In genomic region chr2:240567872-240568677, GRCh38 we compare ENCODE assay signal across 8 cellular contexts. TPM values are rescaled to one million over a fixed set of nuclear protein-coding genes. Genes with fewer than 3 reads are reported as not detected.
DNase-seq lines count a peak whose midpoint lies in the region; ATAC-seq and TF ChIP-seq lines count a peak whose summit lies in the region.

Gene RNPEPL1 (plus strand): TSS chr2:240568484. CDS start chr2:240568587, 103 bp downstream.

- H3K79me1 ChIP-seq in trophoblast cell (ENCODE audit: low read length), result peaks cover 13% of the 10 kb centered on the region

- peak within 1 kb of the TSS; percentile 81 for H4K8ac ChIP-seq in trophoblast cell (ENCODE audit: low read depth, low read length)

- no peak within 1 kb of the TSS for H3K23ac ChIP-seq in trophoblast cell (ENCODE audit: low read length)

- peak within 1 kb of the TSS; percentile 92 for H3K18ac ChIP-seq in trophoblast cell (ENCODE audit: low read length)

- 0 to 1% (median 1%) methylated on average over 6 to 106 of the region's 106 CpGs for WGBS in heart left ventricle, 4 donors
- WGBS in trophoblast cell (ENCODE audit: extremely low coverage, insufficient coverage, insufficient read length), result no CpG with 5 or more reads among the region's 106 CpGs

- H2BK12ac ChIP-seq in trophoblast cell (ENCODE audit: low read length), result no peak within 1 kb of the TSS

- peak within 1 kb of the TSS; percentile 82 for H3K14ac ChIP-seq in trophoblast cell (ENCODE audit: low read length)

- H3K4me1 ChIP-seq in adipocyte (ENCODE audit: control insufficient read depth, insufficient read depth, low read length) (peaks cover 32% of the 10 kb centered on the region), heart left ventricle (peaks cover 12 to 66% (median 44%) of the 10 kb centered on the region in 12 donors), trophoblast cell (ENCODE audit: control insufficient read depth in 1 of 2, insufficient read depth in 2 of 2, low read length in 2 of 2) (peaks cover 28 to 39% of the 10 kb centered on the region in 2 experiments)

- peak within 1 kb of the TSS; percentile 70 for H3K4ac ChIP-seq in trophoblast cell (ENCODE audit: low read depth, low read length)

- H3K27me3 ChIP-seq in adipocyte (replicated peaks; ENCODE audit: control insufficient read depth, insufficient read depth, low read length) (no peaks in the 10 kb centered on the region), heart left ventricle (no peaks in the 10 kb centered on the region), trophoblast cell (ENCODE audit: insufficient read depth, low read length) (no peaks in the 10 kb centered on the region)

- 0 out of 2 replicates have a peak, but pooled peaks have one; percentile 8 for TF ChIP-seq POLR2A in Raji (IDR thresholded peaks at IDR 0.05; ENCODE audit: insufficient read depth, low read depth, low read length)
- TF ChIP-seq POLR2A in heart left ventricle (IDR thresholded peaks at IDR 0.05), result peak in 1 of 2 donors; percentile 11

- H3K79me2 ChIP-seq in trophoblast cell (ENCODE audit: control insufficient read depth, insufficient read depth, low read length, poor library complexity), result no peaks in the 10 kb centered on the region

- H4K12ac ChIP-seq in trophoblast cell (ENCODE audit: low read depth, low read length), result peak within 1 kb of the TSS; percentile 48

- H3K9ac ChIP-seq in adipocyte (ENCODE audit: low read length) (peak within 1 kb of the TSS; percentile 89), trophoblast cell (ENCODE audit: low read length) (peak within 1 kb of the TSS; percentile 66)

- H2BK5ac ChIP-seq in trophoblast cell (ENCODE audit: low read depth, low read length, poor library complexity), result no peak within 1 kb of the TSS

- TF ChIP-seq CTCF in heart left ventricle (IDR thresholded peaks at IDR 0.05), result peak in 3 of 12 donors; percentile 6 to 26 (median 21)

- H3K36me3 ChIP-seq in adipocyte (ENCODE audit: control insufficient read depth, insufficient read depth, low read length, severe bottlenecking), result no peaks in the 10 kb centered on the region
- H3K36me3 ChIP-seq in heart left ventricle, result peaks cover 0 to 15% (median 3%) of the 10 kb centered on the region in 9 donors
- peaks cover 5% of the 10 kb centered on the region in 2 experiments for H3K36me3 ChIP-seq in trophoblast cell (ENCODE audit: control insufficient read depth in 1 of 2, insufficient read depth in 2 of 2, low read length in 2 of 2)

- intact Hi-C loops in heart left ventricle (cut with DNase I), result loop anchor here in 2 of 10 donors (2.0 to 10.0 kb wide), 5 partner anchors 17 to 543 kb away; partner anchors contain the start of genes NDUFA10 (in 1 of the 2) and SNED1 (in 1 of the 2)

- H3K27ac ChIP-seq in heart left ventricle (peak within 1 kb of the TSS; percentile 90 to 97 (median 96)), trophoblast cell (ENCODE audit: low read depth, low read length) (peak within 1 kb of the TSS; percentile 51)

- ATAC-seq in GM18498 (IDR thresholded peaks at IDR 0.05; ENCODE audit: unreplicated experiment) (peak; percentile 37), HG03354 (IDR thresholded peaks at IDR 0.05; ENCODE audit: poor library complexity, severe bottlenecking, unreplicated experiment) (peak; percentile 43), heart left ventricle (peak in 2 of 4 donors; percentile 7 to 26)

- peak within 1 kb of the TSS; percentile 93 for H3K4me2 ChIP-seq in trophoblast cell (ENCODE audit: low read length)

- no peaks in the 10 kb centered on the region for H3K9me3 ChIP-seq in adipocyte (ENCODE audit: control insufficient read depth, low read length)
- H3K9me3 ChIP-seq in heart left ventricle, result no peaks in the 10 kb centered on the region
- no peaks in the 10 kb centered on the region for H3K9me3 ChIP-seq in trophoblast cell (ENCODE audit: insufficient read depth, low read depth, low read length)

- H3K4me3 ChIP-seq in adipocyte (ENCODE audit: low read length), result peak within 1 kb of the TSS; percentile 87
- H3K4me3 ChIP-seq in heart left ventricle, result peak within 1 kb of the TSS; percentile 65 to 93 (median 83)
- H3K4me3 ChIP-seq in trophoblast cell (ENCODE audit: low read depth, low read length), result peak within 1 kb of the TSS; percentile 79

- DNase-seq in A172 (ENCODE audit: low spot score), result no peak
- peak; percentile 85 for DNase-seq in adipocyte (ENCODE audit: low read depth)
- peak in 4 of 5 donors; percentile 44 to 78 (median 50) for DNase-seq in heart left ventricle
- DNase-seq in trophoblast cell, result peak; percentile 48 to 65
- no peak for DNase-seq in NCI-H187 treated with DMSO at 0.1 percent for 48 hours (lab: John Stamatoyannopoulos, UW)

- peak within 1 kb of the TSS; percentile 57 for H2AK5ac ChIP-seq in trophoblast cell (ENCODE audit: low read length)

- H2BK120ac ChIP-seq in trophoblast cell (ENCODE audit: insufficient read depth, low read length, poor library complexity), result peak within 1 kb of the TSS; percentile 46

- peak within 1 kb of the TSS; percentile 71 for H2AFZ ChIP-seq in trophoblast cell (ENCODE audit: insufficient read depth, low read length, poor library complexity)

- H4K91ac ChIP-seq in trophoblast cell (ENCODE audit: low read depth, low read length), result peak within 1 kb of the TSS; percentile 86

RNA-seq across cellular contexts. Expression of gene RNPEPL1, which starts in this region (rescaled TPM):
- total RNA-seq in A172 (2014; rRNA removed; shearing (Covaris generic)), result 13.5 and 19.8 TPM in 2 replicates
- 100 to 1,000 TPM in 2 of 9 donors, 10 to 100 TPM in 7; 67.5 to 149 (median 91.0) TPM for total RNA-seq in heart left ventricle
- 100 to 1,000 TPM in 1 of 2 donors, 10 to 100 TPM in 1; 75.9 to 206 TPM for polyA plus RNA-seq in heart left ventricle
- 43.3 and 44.3 TPM in 2 replicates for polyA plus RNA-seq in trophoblast cell (2013)

Comparison
In these comparisons a context has a peak if more than half of its experiments do, and no peak if none do; other contexts are left out.
1. DNase-seq: peak in adipocyte (single experiment), heart left ventricle (4 of 5) and trophoblast cell (2 of 2); none in A172 (single experiment) and NCI-H187 treated with DMSO at 0.1 percent for 48 hours (single experiment).
2. Peak in every context shown above with its lines, with median percentiles within 50 percentile points of each other: H3K4me3 ChIP-seq.